Comparison of ENCODE assay signal across 25 cellular contexts in genomic region chr11:100759106-100759505, GRCh38.
DNase-seq lines count a peak whose midpoint lies in the region; ATAC-seq, FAIRE-seq and TF ChIP-seq lines count a peak whose summit lies in the region.
"Had no signal": no experiment of that assay in that cellular context is flagged by ENCODE, and none has a peak within 500 bp of the region (broad histone marks: within the 10 kb centered on the region; RNA-seq: fewer than 3 reads in every experiment).

No MANE protein-coding gene starts in this region.

- H3K27ac Mint-ChIP-seq in H9: peak overlapping the region in 2 of 3 experiments; percentile 37 to 91; a peak in 3 of 7 replicates
- H3K27ac Mint-ChIP-seq: CD8-positive, alpha-beta T cell; HFFc6; IgD-negative memory B cell had no signal

- no peak overlapping the region for H2AFZ ChIP-seq in H9 (ENCODE audit: low read length)
- H2AFZ ChIP-seq in H1 (ENCODE audit: low read length): no peak overlapping the region
- H2AFZ ChIP-seq in mesenchymal stem cell (ENCODE audit: low read depth, low read length): no peak overlapping the region
- H2AFZ ChIP-seq: GM23248 had no signal

- no CpG with 5 or more reads among the region's 2 CpGs for WGBS in H9 (ENCODE audit: extremely low coverage, insufficient read length, low lambda C conversion rate)
- WGBS in H1 (ENCODE audit: extremely low coverage in 1 of 2, insufficient coverage in 1 of 2, insufficient read length in 1 of 2, insufficient replicate concordance in 2 of 2, low coverage in 1 of 2, low lambda C conversion rate in 2 of 2, missing lambda C conversion rate in 1 of 2), 2 experiments: 91% methylated on average over 2 of the region's 2 CpGs; no CpG with 5 or more reads in 1 of the 2 experiments
- 69% methylated on average over 1 of the region's 2 CpGs for WGBS in mesenchymal stem cell

- DNase-seq in H9: no peak
- no peak for DNase-seq in H1 (ENCODE audit: low read depth in 1 of 2, low spot score in 2 of 2)
- no peak for DNase-seq in mesenchymal stem cell
- DNase-seq in NCI-H1417 treated with DMSO at 0.1 percent for 48 hours (lab: John Stamatoyannopoulos, UW): no peak
- DNase-seq in GF-D8 (lab: John Stamatoyannopoulos, UW): no peak
- DNase-seq: CD8-positive, alpha-beta T cell; DMS 273 treated with DMSO at 0.1 percent for 48 hours; DMS79; GM23248; HFFc6; MM.1S; NCI-H1694; NCI-H2029 treated with DMSO at 0.1 percent for 48 hours; SIG-M5; SK-N-SH; SW 1271 had no signal

- H3K4me1 ChIP-seq in H9 (ENCODE audit: insufficient read depth, low read length) (no peaks in the 10 kb centered on the region; the same call in 1 of the 2 replicates), H1 (replicated peaks in 1 of 4; ENCODE audit: control insufficient read depth in 3 of 4, insufficient read depth in 4 of 4, low read length in 3 of 4) (peaks cover 0 to 7% (median 4%) of the 10 kb centered on the region in 4 experiments; a peak in 3 of 7 replicates), mesenchymal stem cell (ENCODE audit: control insufficient read depth, insufficient read depth, low read depth, low read length) (peaks cover 1% of the 10 kb centered on the region)

- H2BK120ac ChIP-seq in H9 (ENCODE audit: low read depth, low read length, poor library complexity, severe bottlenecking) (no peak overlapping the region), H1 (replicated peaks; ENCODE audit: low read depth, low read length) (no peak overlapping the region), mesenchymal stem cell (ENCODE audit: low read depth, low read length) (no peak overlapping the region)

- H3K9me3 Mint-ChIP-seq in H9: no peaks in the 10 kb centered on the region
- H3K9me3 Mint-ChIP-seq: CD8-positive, alpha-beta T cell; HFFc6; IgD-negative memory B cell had no signal

- H4K8ac ChIP-seq in H9 (replicated peaks; ENCODE audit: insufficient read length, low read depth, low read length) (no peak overlapping the region), H1 (ENCODE audit: extremely low read depth, insufficient read depth, low read length) (no peak overlapping the region), mesenchymal stem cell (ENCODE audit: low read length) (no peak overlapping the region)

- H3K18ac ChIP-seq in H9 (ENCODE audit: insufficient read length, low read depth, low read length) (no peak overlapping the region), H1 (ENCODE audit: extremely low read depth, low read length) (no peak overlapping the region), mesenchymal stem cell (ENCODE audit: low read depth in 1 of 2, low read length in 2 of 2) (no peak overlapping the region)

- H3K23ac ChIP-seq in H9 (ENCODE audit: insufficient read length, low read depth, low read length): no peak overlapping the region
- no peak overlapping the region for H3K23ac ChIP-seq in H1 (ENCODE audit: insufficient read length)
- H3K23ac ChIP-seq in mesenchymal stem cell (ENCODE audit: low read length in 2 of 2): no peak overlapping the region

- no peak for TF ChIP-seq RAD21 in H1 (IDR thresholded peaks at IDR 0.05 in 1 of 2, conservative IDR thresholded peaks at IDR 0.05 in 1 of 2; ENCODE audit: low read depth in 2 of 2, low read length in 2 of 2)

- TF ChIP-seq POLR2A in H1 (IDR thresholded peaks at IDR 0.05; ENCODE audit: control extremely low read depth in 1 of 2, low read depth in 2 of 2, low read length in 2 of 2): no peak

- H3K56ac ChIP-seq in H9 (ENCODE audit: insufficient read length, low read depth, low read length) (no peak overlapping the region), H1 (replicated peaks; ENCODE audit: insufficient read length, low read depth, low read length) (no peak overlapping the region)

- H3K36me3 ChIP-seq in H1 (ENCODE audit: control insufficient read depth in 2 of 4, insufficient read depth in 4 of 4, low read length in 3 of 4) (no peaks in the 10 kb centered on the region), mesenchymal stem cell (ENCODE audit: control insufficient read depth in 1 of 2, insufficient read depth in 2 of 2, low read depth in 1 of 2, low read length in 2 of 2) (no peaks in the 10 kb centered on the region)
- H3K36me3 ChIP-seq: HAP-1 had no signal

- CTCF ChIA-PET in H1 (lab: Charles Lee; ENCODE audit: partially characterized antibody): interaction anchor here (1.2 to 1.3 kb wide), 3 partner anchors 44 to 71 kb away, joined by 4 read pairs; no protein-coding TSS in a partner anchor

- H3K4me3 ChIP-seq in H1 (ENCODE audit: extremely low read depth in 1 of 4, insufficient read depth in 2 of 4, low read depth in 3 of 4, low read length in 4 of 4): no peak overlapping the region
- no peak overlapping the region for H3K4me3 ChIP-seq in mesenchymal stem cell (ENCODE audit: insufficient read depth in 1 of 2, low read depth in 1 of 2, low read length in 2 of 2)
- H3K4me3 ChIP-seq: GM23248, HAP-1 had no signal

- no peak for FAIRE-seq in H1 (lab: Jason Lieb, UNC)
- FAIRE-seq: GM19239, RCC 7860 had no signal

- H2BK20ac ChIP-seq in H9 (ENCODE audit: low read depth, low read length, poor library complexity, severe bottlenecking) (no peak overlapping the region), H1 (ENCODE audit: low read length) (no peak overlapping the region)

- ATAC-seq in HG02852 (IDR thresholded peaks at IDR 0.05; ENCODE audit: unreplicated experiment): no peak
- no peak for ATAC-seq in HG03159 (IDR thresholded peaks at IDR 0.05; ENCODE audit: unreplicated experiment)
- ATAC-seq: CD8-positive, alpha-beta T cell had no signal

- no peak overlapping the region for H3K9ac ChIP-seq in H9 (ENCODE audit: extremely low read depth, insufficient read length, low read length)
- H3K9ac ChIP-seq in H1 (replicated peaks in 1 of 4; ENCODE audit: extremely low read depth in 1 of 4, low read depth in 3 of 4, low read length in 3 of 4): no peak overlapping the region
- no peak overlapping the region for H3K9ac ChIP-seq in mesenchymal stem cell (ENCODE audit: low read length)
- H3K9ac ChIP-seq: GM23248, KMS-11, SK-N-SH had no signal

- H3T11ph ChIP-seq in H9 (ENCODE audit: low read length): no peak overlapping the region

- H3K4me1 Mint-ChIP-seq in H9: peaks cover 39 to 44% of the 10 kb centered on the region in 2 experiments

- H3K27me3 ChIP-seq in H9 (ENCODE audit: insufficient read depth, low read length): no peaks in the 10 kb centered on the region
- H3K27me3 ChIP-seq in H1 (replicated peaks in 1 of 4; ENCODE audit: control insufficient read depth in 3 of 4, extremely low read depth in 1 of 4, insufficient read depth in 3 of 4, low read length in 3 of 4): no peaks in the 10 kb centered on the region
- H3K27me3 ChIP-seq in mesenchymal stem cell (ENCODE audit: control insufficient read depth in 1 of 2, insufficient read depth in 1 of 2, low read length in 2 of 2): no peaks in the 10 kb centered on the region

- TF ChIP-seq CTCF in H9 (conservative IDR thresholded peaks at IDR 0.05) (no peak), H1 (IDR thresholded peaks at IDR 0.05; ENCODE audit: control extremely low read depth in 1 of 3, insufficient read depth in 1 of 3, low read depth in 1 of 3, low read length in 3 of 3) (no peak)

- H4K5ac ChIP-seq in H9 (ENCODE audit: insufficient read length, low read depth, low read length) (no peak overlapping the region), H1 (ENCODE audit: insufficient read length, low read depth, low read length) (no peak overlapping the region)

- H3K4me2 ChIP-seq in H9 (ENCODE audit: insufficient read depth, insufficient read length, low read length) (no peak overlapping the region), H1 (ENCODE audit: insufficient read depth in 1 of 2, low read depth in 2 of 2, low read length in 2 of 2) (no peak overlapping the region), mesenchymal stem cell (ENCODE audit: low read length, poor library complexity, severe bottlenecking) (no peak overlapping the region)
- H3K4me2 ChIP-seq: KMS-11, SK-N-SH had no signal

- POLR2A ChIA-PET in H1 (lab: Charles Lee; ENCODE audit: partially characterized antibody): interaction anchor here (2.1 kb wide), 1 partner anchor 10 kb away, joined by 8 read pairs; no protein-coding TSS in a partner anchor

- H4K91ac ChIP-seq in H9 (ENCODE audit: insufficient read length, low read depth, low read length): no peak overlapping the region
- H4K91ac ChIP-seq in H1 (replicated peaks; ENCODE audit: insufficient read length, low read length): no peak overlapping the region
- no peak overlapping the region for H4K91ac ChIP-seq in mesenchymal stem cell (ENCODE audit: low read length)

- no peak overlapping the region for H3K4me3 Mint-ChIP-seq in H9
- H3K4me3 Mint-ChIP-seq: CD8-positive, alpha-beta T cell; HFFc6; IgD-negative memory B cell had no signal

- TF ChIP-seq EP300 in H1 (IDR thresholded peaks at IDR 0.05; ENCODE audit: borderline replicate concordance in 1 of 2, low read depth in 2 of 2, low read length in 2 of 2): no peak

- H4K20me1 ChIP-seq in H9 (ENCODE audit: control insufficient read depth, insufficient read depth, insufficient read length): no peaks in the 10 kb centered on the region
- H4K20me1 ChIP-seq in H1 (replicated peaks in 1 of 2; ENCODE audit: control insufficient read depth in 1 of 2, insufficient read depth in 2 of 2, low read length in 2 of 2): no peaks in the 10 kb centered on the region

- H3K79me1 ChIP-seq in H9 (ENCODE audit: insufficient read depth, low read depth, low read length, poor library complexity, severe bottlenecking) (no peaks in the 10 kb centered on the region), H1 (ENCODE audit: low read depth, low read length) (no peaks in the 10 kb centered on the region; the same call in 1 of the 2 replicates), mesenchymal stem cell (replicated peaks; ENCODE audit: low read length, poor library complexity, severe bottlenecking) (peaks cover 14% of the 10 kb centered on the region)

- H3K36me3 Mint-ChIP-seq in H9 (ENCODE audit: insufficient read depth in 1 of 3, low read depth in 3 of 3): no peaks in the 10 kb centered on the region
- H3K36me3 Mint-ChIP-seq: CD8-positive, alpha-beta T cell; IgD-negative memory B cell had no signal

- H2BK5ac ChIP-seq in H9 (ENCODE audit: insufficient read length, low read length) (no peak overlapping the region), H1 (ENCODE audit: low read depth, low read length) (no peak overlapping the region), mesenchymal stem cell (ENCODE audit: low read depth, low read length, poor library complexity, severe bottlenecking) (no peak overlapping the region)

- H3K79me2 ChIP-seq in H9 (ENCODE audit: insufficient read depth, low read length): no peaks in the 10 kb centered on the region
- peaks cover 3 to 65% of the 10 kb centered on the region in 2 experiments; a peak in 2 of 4 replicates for H3K79me2 ChIP-seq in H1 (ENCODE audit: control insufficient read depth in 1 of 2, insufficient read depth in 2 of 2, low read length in 2 of 2)

- H3K27ac ChIP-seq in H9 (ENCODE audit: insufficient read length, low read depth, low read length) (no peak overlapping the region), H1 (ENCODE audit: low read depth, low read length) (no peak overlapping the region), mesenchymal stem cell (ENCODE audit: low read length, poor library complexity, severe bottlenecking) (no peak overlapping the region)
- H3K27ac ChIP-seq: C4-2B, GM23248, HL-60, KMS-11 had no signal

- H2AK5ac ChIP-seq in H9 (ENCODE audit: insufficient read length, low read length) (no peak overlapping the region), H1 (ENCODE audit: low read depth, low read length) (no peak overlapping the region), mesenchymal stem cell (ENCODE audit: low read length, severe bottlenecking) (no peak overlapping the region)

- H3K9me3 ChIP-seq in H9 (ENCODE audit: control insufficient read depth, low read depth, low read length): no peaks in the 10 kb centered on the region
- no peaks in the 10 kb centered on the region for H3K9me3 ChIP-seq in H1 (ENCODE audit: insufficient read depth in 2 of 2, low read depth in 1 of 2, low read length in 1 of 2)
- H3K9me3 ChIP-seq in mesenchymal stem cell (ENCODE audit: control insufficient read depth, low read length): no peaks in the 10 kb centered on the region
- H3K9me3 ChIP-seq: HAP-1, SK-N-SH had no signal

- H3K14ac ChIP-seq in H9 (ENCODE audit: insufficient read depth, low read length): no peak overlapping the region
- H3K14ac ChIP-seq in H1 (ENCODE audit: insufficient read length): no peak overlapping the region
- H3K14ac ChIP-seq in mesenchymal stem cell (ENCODE audit: low read length in 2 of 2): no peak overlapping the region

- H2BK15ac ChIP-seq in H9 (ENCODE audit: low read depth, low read length): no peak overlapping the region
- H2BK15ac ChIP-seq in H1 (ENCODE audit: low read length): no peak overlapping the region
- peak overlapping the region; percentile 0 for H2BK15ac ChIP-seq in mesenchymal stem cell (ENCODE audit: low read depth, poor library complexity, severe bottlenecking)

- no peaks in the 10 kb centered on the region for H3K27me3 Mint-ChIP-seq in H9 (ENCODE audit: low read depth)
- H3K27me3 Mint-ChIP-seq: IgD-negative memory B cell had no signal

- H3K23me2 ChIP-seq in H9 (ENCODE audit: insufficient read length, low read depth, low read length, poor library complexity, severe bottlenecking) (no peaks in the 10 kb centered on the region), H1 (ENCODE audit: low read depth, low read length) (no peaks in the 10 kb centered on the region)

- H3K4ac ChIP-seq in H9 (ENCODE audit: low read depth, low read length) (no peak overlapping the region), H1 (replicated peaks; ENCODE audit: insufficient read length, low read depth, low read length) (peak overlapping the region; percentile 32), mesenchymal stem cell (ENCODE audit: low read depth in 1 of 2, low read length in 2 of 2) (no peak overlapping the region)

- no peak overlapping the region for H2BK12ac ChIP-seq in H9 (ENCODE audit: insufficient read length, low read depth, low read length)
- H2BK12ac ChIP-seq in H1 (ENCODE audit: low read depth, low read length): no peak overlapping the region
- no peak overlapping the region for H2BK12ac ChIP-seq in mesenchymal stem cell (ENCODE audit: low read length in 2 of 2)
